Comparison of ENCODE assay signal across 8 cellular contexts in the genomic region with DNA sequence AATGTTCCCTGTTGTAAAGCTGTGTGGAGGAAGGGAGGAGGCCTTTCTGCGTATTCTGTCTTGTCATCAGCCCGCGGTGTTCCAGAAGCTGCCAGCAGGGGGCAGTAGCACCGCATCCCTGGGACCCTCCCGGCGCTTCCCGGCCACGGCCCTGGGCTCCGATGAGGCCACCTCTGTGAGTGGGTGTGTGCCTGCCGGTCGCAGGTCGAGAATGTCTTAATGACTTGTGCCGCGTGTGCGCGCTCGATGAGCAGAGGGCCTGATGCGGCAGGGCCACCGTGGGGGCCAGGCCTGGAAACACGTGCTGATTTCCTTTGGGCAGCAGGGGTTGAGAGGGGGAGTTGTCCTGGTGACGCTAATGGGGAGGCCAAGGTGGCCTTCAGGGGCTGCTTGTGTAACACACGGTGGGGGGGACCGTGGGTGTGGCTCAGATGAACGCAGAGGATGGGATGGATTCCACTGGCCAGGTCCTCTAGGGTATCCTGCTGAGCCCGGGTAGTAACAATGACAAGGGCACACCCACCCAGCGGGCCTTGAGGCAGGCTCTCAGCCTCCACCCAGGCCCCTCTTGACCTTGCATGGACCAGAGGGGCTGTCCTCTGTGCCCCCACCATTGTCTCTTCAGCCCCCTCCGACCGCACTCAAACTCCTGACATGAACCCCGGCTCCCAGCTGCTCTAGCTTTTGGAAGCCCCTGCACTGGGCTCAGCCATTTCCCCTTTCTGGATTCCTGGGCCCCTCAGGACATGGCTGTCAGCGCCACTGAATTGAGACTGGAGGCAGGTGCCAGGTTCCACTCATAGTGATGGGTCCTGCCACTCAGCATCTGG.
DNase-seq lines count a peak whose midpoint lies in the region; ATAC-seq and TF ChIP-seq lines count a peak whose summit lies in the region.

No MANE protein-coding gene starts in this region.

- peaks cover 0 to 14% of the 10 kb centered on the region in 2 donors for H3K4me1 Mint-ChIP-seq in natural killer cell

- H3K9me3 ChIP-seq in esophagus muscularis mucosa: no peaks in the 10 kb centered on the region
- no peaks in the 10 kb centered on the region for H3K9me3 ChIP-seq in tibial artery

- H3K27me3 ChIP-seq in esophagus muscularis mucosa (peaks cover 0 to 58% (median 0%) of the 10 kb centered on the region in 4 donors), tibial artery (peaks cover 0 to 62% of the 10 kb centered on the region in 2 donors)

- DNase-seq in stimulated activated naive CD4-positive, alpha-beta T cell treated with Interleukin-2 at 50 U/mL for 16 hours (lab: John Stamatoyannopoulos, UW): peak; percentile 13
- no peak for DNase-seq in stimulated activated naive CD4-positive, alpha-beta T cell (lab: John Stamatoyannopoulos, UW)
- DNase-seq in NCI-H1694 treated with DMSO at 0.1 percent for 48 hours (lab: John Stamatoyannopoulos, UW) (peak; percentile 77), esophagus muscularis mucosa (ENCODE audit: extremely low spot score) (peak; percentile 91), natural killer cell (no peak), tibial artery (no peak)
- DNase-seq in activated CD4-positive, alpha-beta T cell treated with anti-CD3 and anti-CD28 coated beads for 4 hours: peak; percentile 2 to 10

- TF ChIP-seq CTCF in esophagus muscularis mucosa (IDR thresholded peaks at IDR 0.05) (peak; percentile 58 to 88 (median 66)), natural killer cell (IDR thresholded peaks at IDR 0.05) (peak; percentile 35), tibial artery (IDR thresholded peaks at IDR 0.05) (peak; percentile 30 to 55)

- H3K4me1 ChIP-seq in esophagus muscularis mucosa (peaks cover 10 to 16% (median 11%) of the 10 kb centered on the region in 4 donors), tibial artery (peaks cover 0 to 4% (median 2%) of the 10 kb centered on the region in 4 donors)

- TF ChIP-seq EP300 in esophagus muscularis mucosa (IDR thresholded peaks at IDR 0.05): no peak

- H3K4me3 Mint-ChIP-seq in natural killer cell: no peak overlapping the region

- no peaks in the 10 kb centered on the region for H3K36me3 Mint-ChIP-seq in natural killer cell

- H3K27ac Mint-ChIP-seq in natural killer cell: no peak overlapping the region

- WGBS in esophagus muscularis mucosa: 24% methylated on average over 18 of the region's 30 CpGs

- TF ChIP-seq POLR2A in esophagus muscularis mucosa (IDR thresholded peaks at IDR 0.05; ENCODE audit: low read depth): no peak

- peak overlapping the region in 1 of 4 donors; percentile 7 for H3K4me3 ChIP-seq in esophagus muscularis mucosa
- no peak overlapping the region for H3K4me3 ChIP-seq in tibial artery

- H3K27me3 Mint-ChIP-seq in natural killer cell (ENCODE audit: low read depth in 2 of 2): peaks cover 21 to 22% of the 10 kb centered on the region in 2 donors

- intact Hi-C loops in esophagus muscularis mucosa (cut with DNase I) (loop anchor here (5.0 kb wide), 1 partner anchor 890 kb away; no protein-coding TSS in a partner anchor), natural killer cell (cut with micrococcal nuclease) (no loop called here), tibial artery (cut with DNase I; ENCODE audit: low total_unique reads) (no loop called here)

- H3K27ac ChIP-seq in esophagus muscularis mucosa (replicated peaks in 1 of 4): no peak overlapping the region
- H3K27ac ChIP-seq in tibial artery: no peak overlapping the region

- H3K36me3 ChIP-seq in esophagus muscularis mucosa (no peaks in the 10 kb centered on the region), tibial artery (no peaks in the 10 kb centered on the region)

- ATAC-seq in natural killer cell (peak in 1 of 3 donors; percentile 30), HG02884 (IDR thresholded peaks at IDR 0.05; ENCODE audit: unreplicated experiment) (no peak)

- no peaks in the 10 kb centered on the region for H3K9me3 Mint-ChIP-seq in natural killer cell

Comparison
In these comparisons a context has a peak if more than half of its experiments do, and no peak if none do; other contexts are left out.
1. DNase-seq: peak in stimulated activated naive CD4-positive, alpha-beta T cell treated with Interleukin-2 at 50 U/mL for 16 hours (single experiment), NCI-H1694 treated with DMSO at 0.1 percent for 48 hours (single experiment), activated CD4-positive, alpha-beta T cell treated with anti-CD3 and anti-CD28 coated beads for 4 hours (2 of 2) and esophagus muscularis mucosa (single experiment); none in stimulated activated naive CD4-positive, alpha-beta T cell (0 of 6), natural killer cell (single experiment) and tibial artery (0 of 2).
2. Peak in every context shown above with its lines, with median percentiles within 50 percentile points of each other: CTCF ChIP-seq.